In the genomic region with DNA sequence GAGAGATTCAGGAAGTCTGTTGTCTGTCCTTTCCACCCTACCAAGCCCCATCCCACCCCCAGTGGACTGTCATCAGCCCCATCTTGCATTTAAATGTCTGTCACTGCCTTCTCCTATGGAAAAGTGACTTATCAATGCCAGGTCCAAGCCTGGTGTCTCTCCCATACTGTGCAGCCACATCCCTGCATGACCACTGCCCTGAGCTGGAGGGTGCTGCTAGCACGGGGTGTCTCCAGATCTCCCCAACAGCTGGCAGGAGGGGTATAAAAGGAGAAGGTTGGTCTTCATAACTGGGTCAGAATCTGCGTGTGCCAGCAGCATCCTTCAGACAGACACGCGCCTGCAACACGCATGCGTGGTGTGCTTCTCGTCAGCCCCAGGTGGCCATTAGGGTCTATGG, we compare ENCODE assay signal across 30 cellular contexts.
DNase-seq lines count a peak whose midpoint lies in the region; ATAC-seq and TF ChIP-seq lines count a peak whose summit lies in the region.
"Had no signal": no experiment of that assay in that cellular context is flagged by ENCODE, and none has a peak within 500 bp of the region (broad histone marks: within the 10 kb centered on the region; RNA-seq: fewer than 3 reads in every experiment).

No MANE protein-coding gene starts in this region.

- no peak for ATAC-seq in activated CD4-positive, alpha-beta T cell treated with anti-CD3 and anti-CD28 coated beads for 36 hours
- ATAC-seq in CD4-positive, alpha-beta T cell (ENCODE audit: poor library complexity): no peak
- ATAC-seq in activated T-helper 17 cell treated with anti-CD3 and anti-CD28 coated beads, Interleukin-2, amount 50 U/mL, for 72 hours (replicated peaks): no peak
- ATAC-seq: gastrocnemius medialis, psoas muscle had no signal

- WGBS in mesenchymal stem cell: 83% methylated on average over 7 of the region's 7 CpGs
- WGBS in smooth muscle cell (ENCODE audit: low lambda C conversion rate): 84% methylated on average over 7 of the region's 7 CpGs

- peaks cover 59% of the 10 kb centered on the region for H3K36me3 Mint-ChIP-seq in activated CD4-positive, alpha-beta T cell treated with anti-CD3 and anti-CD28 coated beads for 36 hours (ENCODE audit: low read depth)
- H3K36me3 Mint-ChIP-seq in CD4-positive, alpha-beta T cell (ENCODE audit: low read depth): peaks cover 100% of the 10 kb centered on the region
- peaks cover 99% of the 10 kb centered on the region for H3K36me3 Mint-ChIP-seq in activated T-helper 17 cell treated with anti-CD3 and anti-CD28 coated beads, Interleukin-2, amount 50 U/mL, for 72 hours (ENCODE audit: low read depth)
- H3K36me3 Mint-ChIP-seq in type B pancreatic cell: no peaks in the 10 kb centered on the region
- H3K36me3 Mint-ChIP-seq: memory B cell had no signal

- H3K4me2 ChIP-seq in mesenchymal stem cell (ENCODE audit: low read length, poor library complexity, severe bottlenecking) (no peak overlapping the region), smooth muscle cell (no peak overlapping the region)
- H3K4me2 ChIP-seq: PC-9 had no signal

- H3K79me1 ChIP-seq in mesenchymal stem cell (replicated peaks; ENCODE audit: low read length, poor library complexity, severe bottlenecking): peaks cover 4% of the 10 kb centered on the region

- POLR2A ChIA-PET in activated CD4-positive, alpha-beta T cell treated with anti-CD3 and anti-CD28 coated beads for 36 hours (lab: Charles Lee): interaction anchor here (0.5 kb wide), 1 partner anchor 562 kb away, joined by 3 read pairs; no protein-coding TSS in a partner anchor
- POLR2A ChIA-PET in CD4-positive, alpha-beta T cell (lab: Charles Lee): no interaction called here

- H3K18ac ChIP-seq in mesenchymal stem cell (ENCODE audit: low read depth in 1 of 2, low read length in 2 of 2): no peak overlapping the region

- peaks cover 47% of the 10 kb centered on the region for H3K4me1 Mint-ChIP-seq in activated CD4-positive, alpha-beta T cell treated with anti-CD3 and anti-CD28 coated beads for 36 hours
- peaks cover 32% of the 10 kb centered on the region for H3K4me1 Mint-ChIP-seq in CD4-positive, alpha-beta T cell (ENCODE audit: low read depth)
- peaks cover 32% of the 10 kb centered on the region for H3K4me1 Mint-ChIP-seq in activated T-helper 17 cell treated with anti-CD3 and anti-CD28 coated beads, Interleukin-2, amount 50 U/mL, for 72 hours
- peaks cover 45% of the 10 kb centered on the region for H3K4me1 Mint-ChIP-seq in type B pancreatic cell (ENCODE audit: unreplicated experiment)

- no peaks in the 10 kb centered on the region for H4K20me1 ChIP-seq in smooth muscle cell (ENCODE audit: low read depth)

- H3K27ac ChIP-seq in CD4-positive, alpha-beta T cell (ENCODE audit: low read depth, low read length): no peak overlapping the region
- no peak overlapping the region for H3K27ac ChIP-seq in mesenchymal stem cell (ENCODE audit: low read length, poor library complexity, severe bottlenecking)
- no peak overlapping the region for H3K27ac ChIP-seq in smooth muscle cell (ENCODE audit: low read depth)
- H3K27ac ChIP-seq: 22Rv1, ascending aorta, gastrocnemius medialis, psoas muscle, thoracic aorta, WERI-Rb-1 had no signal

- H3K4ac ChIP-seq in mesenchymal stem cell (ENCODE audit: low read depth in 1 of 2, low read length in 2 of 2): no peak overlapping the region

- no peak overlapping the region for H2BK5ac ChIP-seq in mesenchymal stem cell (ENCODE audit: low read depth, low read length, poor library complexity, severe bottlenecking)

- no peaks in the 10 kb centered on the region for H3K27me3 Mint-ChIP-seq in activated CD4-positive, alpha-beta T cell treated with anti-CD3 and anti-CD28 coated beads for 36 hours
- H3K27me3 Mint-ChIP-seq in CD4-positive, alpha-beta T cell: no peaks in the 10 kb centered on the region
- no peaks in the 10 kb centered on the region for H3K27me3 Mint-ChIP-seq in activated T-helper 17 cell treated with anti-CD3 and anti-CD28 coated beads, Interleukin-2, amount 50 U/mL, for 72 hours
- H3K27me3 Mint-ChIP-seq in type B pancreatic cell: no peaks in the 10 kb centered on the region
- H3K27me3 Mint-ChIP-seq: memory B cell had no signal

- DNase-seq in activated CD4-positive, alpha-beta T cell treated with anti-CD3 and anti-CD28 coated beads for 36 hours: no peak
- no peak for DNase-seq in activated CD4-positive, alpha-beta T cell treated with anti-CD3 and anti-CD28 coated beads, Interleukin-2, amount 50 U/mL, for 1 hour
- DNase-seq in CD4-positive, alpha-beta T cell: no peak
- DNase-seq in mesenchymal stem cell (no peak), D341Med (ENCODE audit: low spot score) (no peak), type B pancreatic cell (ENCODE audit: extremely low spot score, unreplicated experiment) (no peak), smooth muscle cell (lab: John Stamatoyannopoulos, UW; ENCODE audit: unreplicated experiment) (no peak)
- DNase-seq: activated naive CD4-positive, alpha-beta T cell treated with Interleukin-2 at 50 U/mL for 16 hours; DMS79 treated with DMSO at 0.1 percent for 48 hours; gastrocnemius medialis; hippocampal formation; KG1; MG63; NCI-H1105 treated with DMSO at 0.1 percent for 48 hours; NCI-H2081; NCI-H2227 treated with DMSO at 0.1 percent for 48 hours; NCI-H526 treated with DMSO at 0.1 percent for 48 hours; nucleus accumbens; psoas muscle; SHP77; stimulated activated CD4-positive, alpha-beta T cell treated with anti-CD3 and anti-CD28 coated beads, Interleukin-15, amount 100 ng/mL, for 24 hours; stimulated activated naive CD4-positive, alpha-beta T cell treated with Interleukin-2 at 50 U/mL for 16 hours; T-helper 9 cell; WERI-Rb-1 had no signal

- no peak overlapping the region for H2AFZ ChIP-seq in mesenchymal stem cell (ENCODE audit: low read depth, low read length)
- no peak overlapping the region for H2AFZ ChIP-seq in smooth muscle cell (ENCODE audit: low read depth)
- H2AFZ ChIP-seq: PC-9 had no signal

- no peak overlapping the region for H3K4me3 Mint-ChIP-seq in activated CD4-positive, alpha-beta T cell treated with anti-CD3 and anti-CD28 coated beads for 36 hours
- H3K4me3 Mint-ChIP-seq in CD4-positive, alpha-beta T cell: no peak overlapping the region
- H3K4me3 Mint-ChIP-seq in activated T-helper 17 cell treated with anti-CD3 and anti-CD28 coated beads, Interleukin-2, amount 50 U/mL, for 72 hours: no peak overlapping the region
- H3K4me3 Mint-ChIP-seq in type B pancreatic cell: no peak overlapping the region
- H3K4me3 Mint-ChIP-seq: memory B cell had no signal

- no peaks in the 10 kb centered on the region for H3K9me3 Mint-ChIP-seq in activated CD4-positive, alpha-beta T cell treated with anti-CD3 and anti-CD28 coated beads for 36 hours (ENCODE audit: low read depth)
- no peaks in the 10 kb centered on the region for H3K9me3 Mint-ChIP-seq in CD4-positive, alpha-beta T cell
- H3K9me3 Mint-ChIP-seq in activated T-helper 17 cell treated with anti-CD3 and anti-CD28 coated beads, Interleukin-2, amount 50 U/mL, for 72 hours: no peaks in the 10 kb centered on the region
- H3K9me3 Mint-ChIP-seq in type B pancreatic cell: no peaks in the 10 kb centered on the region
- H3K9me3 Mint-ChIP-seq: memory B cell had no signal

- intact Hi-C loops in activated CD4-positive, alpha-beta T cell treated with anti-CD3 and anti-CD28 coated beads for 36 hours (cut with DNase I, micrococcal nuclease): no loop called here
- intact Hi-C loops in CD4-positive, alpha-beta T cell (cut with DNase I, micrococcal nuclease): no loop called here

- no peak for TF ChIP-seq CTCF in CD4-positive, alpha-beta T cell (IDR thresholded peaks at IDR 0.05)
- TF ChIP-seq CTCF in type B pancreatic cell (conservative IDR thresholded peaks at IDR 0.05) (no peak), smooth muscle cell (IDR thresholded peaks at IDR 0.05; ENCODE audit: borderline replicate concordance, insufficient read depth, poor library complexity, severe bottlenecking) (no peak)

- no peak overlapping the region for H3K14ac ChIP-seq in mesenchymal stem cell (ENCODE audit: low read length in 2 of 2)

- H3K4me1 ChIP-seq in mesenchymal stem cell (ENCODE audit: control insufficient read depth, insufficient read depth, low read depth, low read length): peaks cover 15% of the 10 kb centered on the region
- peaks cover 14% of the 10 kb centered on the region for H3K4me1 ChIP-seq in smooth muscle cell (ENCODE audit: low read depth)

- H3K79me2 ChIP-seq in smooth muscle cell (ENCODE audit: low read depth): no peaks in the 10 kb centered on the region

- CTCF ChIA-PET in activated CD4-positive, alpha-beta T cell treated with anti-CD3 and anti-CD28 coated beads for 36 hours (lab: Charles Lee): no interaction called here
- CTCF ChIA-PET in CD4-positive, alpha-beta T cell (lab: Charles Lee): interaction anchor here (1.3 kb wide), 1 partner anchor 13 kb away, joined by 3 read pairs; no protein-coding TSS in a partner anchor

- H2BK12ac ChIP-seq in mesenchymal stem cell (ENCODE audit: low read length in 2 of 2): peak overlapping the region in 1 of 2 experiments; percentile 65

- H4K91ac ChIP-seq in mesenchymal stem cell (ENCODE audit: low read length): peak overlapping the region; percentile 2

- no peaks in the 10 kb centered on the region for H3K9me3 ChIP-seq in CD4-positive, alpha-beta T cell (ENCODE audit: control insufficient read depth, low read length)
- H3K9me3 ChIP-seq in mesenchymal stem cell (ENCODE audit: control insufficient read depth, low read length): no peaks in the 10 kb centered on the region
- no peaks in the 10 kb centered on the region for H3K9me3 ChIP-seq in smooth muscle cell (replicated peaks; ENCODE audit: low read depth)
- H3K9me3 ChIP-seq: ascending aorta, gastrocnemius medialis, MG63, psoas muscle, thoracic aorta had no signal

- no peaks in the 10 kb centered on the region for H3K27me3 ChIP-seq in CD4-positive, alpha-beta T cell (ENCODE audit: control insufficient read depth, insufficient read depth, low read length)
- no peaks in the 10 kb centered on the region for H3K27me3 ChIP-seq in mesenchymal stem cell (ENCODE audit: control insufficient read depth in 1 of 2, insufficient read depth in 1 of 2, low read length in 2 of 2)
- H3K27me3 ChIP-seq in smooth muscle cell (ENCODE audit: low read depth): no peaks in the 10 kb centered on the region
- H3K27me3 ChIP-seq: ascending aorta, gastrocnemius medialis, MG63 had no signal

- peaks cover under 1% of the 10 kb centered on the region for H3F3A ChIP-seq in smooth muscle cell (ENCODE audit: low read depth)

- H2BK15ac ChIP-seq in mesenchymal stem cell (ENCODE audit: low read depth, poor library complexity, severe bottlenecking): no peak overlapping the region

- peak overlapping the region; percentile 56 for H3K27ac Mint-ChIP-seq in activated CD4-positive, alpha-beta T cell treated with anti-CD3 and anti-CD28 coated beads for 36 hours
- peak overlapping the region; percentile 71 for H3K27ac Mint-ChIP-seq in CD4-positive, alpha-beta T cell
- peak overlapping the region; percentile 42 for H3K27ac Mint-ChIP-seq in activated T-helper 17 cell treated with anti-CD3 and anti-CD28 coated beads, Interleukin-2, amount 50 U/mL, for 72 hours
- no peak overlapping the region for H3K27ac Mint-ChIP-seq in type B pancreatic cell
- H3K27ac Mint-ChIP-seq: memory B cell had no signal

- no peak overlapping the region for H2BK120ac ChIP-seq in mesenchymal stem cell (ENCODE audit: low read depth, low read length)

- H3K9ac ChIP-seq in mesenchymal stem cell (ENCODE audit: low read length) (no peak overlapping the region), smooth muscle cell (ENCODE audit: low read depth) (no peak overlapping the region)

- H4K8ac ChIP-seq in mesenchymal stem cell (ENCODE audit: low read length): no peak overlapping the region

- H3K23ac ChIP-seq in mesenchymal stem cell (ENCODE audit: low read length in 2 of 2): no peak overlapping the region

- peak overlapping the region; percentile 61 for H2AK5ac ChIP-seq in mesenchymal stem cell (ENCODE audit: low read length, severe bottlenecking)

- no peaks in the 10 kb centered on the region for H3K36me3 ChIP-seq in mesenchymal stem cell (ENCODE audit: control insufficient read depth in 1 of 2, insufficient read depth in 2 of 2, low read depth in 1 of 2, low read length in 2 of 2)
- no peaks in the 10 kb centered on the region for H3K36me3 ChIP-seq in smooth muscle cell (ENCODE audit: low read depth)
- H3K36me3 ChIP-seq: ascending aorta, gastrocnemius medialis, MG63, thoracic aorta, WERI-Rb-1 had no signal

- H3K4me3 ChIP-seq in mesenchymal stem cell (ENCODE audit: insufficient read depth in 1 of 2, low read depth in 1 of 2, low read length in 2 of 2) (no peak overlapping the region), smooth muscle cell (no peak overlapping the region)
- H3K4me3 ChIP-seq: ascending aorta, gastrocnemius medialis, MG63, PC-9, psoas muscle, thoracic aorta had no signal
